Comparison of ENCODE assay signal across 22 cellular contexts in genomic region chr4:177509346-177509745, GRCh38.
"Had no signal": no experiment of that assay in that cellular context is flagged by ENCODE, and none has a peak within 500 bp of the region (broad histone marks: within the 10 kb centered on the region; RNA-seq: fewer than 3 reads in every experiment).

No MANE protein-coding gene starts in this region.

- H3K27me3 ChIP-seq: ovary, right atrium auricular region, right lobe of liver, suprapubic skin, tibial artery, upper lobe of right lung had no signal

- H3K4me3 ChIP-seq: left ventricle myocardium inferior, lung, ovary, right atrium auricular region, right lobe of liver, suprapubic skin, thoracic aorta, tibial artery, upper lobe of right lung had no signal

- DNase-seq: hippocampal formation; kidney; left ventricle myocardium inferior; mesendoderm; naive thymus-derived CD4-positive, alpha-beta T cell; ovary; right lobe of liver; stimulated activated CD4-positive, alpha-beta T cell treated with anti-CD3 and anti-CD28 coated beads, Interleukin-12 subunit alpha, Interleukin-12 subunit beta, amount 100 ng/mL, for 4 hours; stimulated activated CD4-positive, alpha-beta T cell treated with anti-CD3 and anti-CD28 coated beads, Interleukin-15, amount 100 ng/mL, for 24 hours; stimulated activated CD4-positive, alpha-beta T cell treated with anti-CD3 and anti-CD28 coated beads, Interleukin-2, amount 100 ng/mL, for 24 hours; stimulated activated CD4-positive, alpha-beta T cell treated with anti-CD3 and anti-CD28 coated beads, Interleukin-4, amount 100 ng/mL, for 24 hours; stimulated activated naive CD4-positive, alpha-beta T cell; tibial artery; trophoblast cell; upper lobe of right lung had no signal

- ATAC-seq: naive thymus-derived CD4-positive, alpha-beta T cell; natural killer cell treated with Interleukin-12 subunit alpha and Interleukin-12 subunit beta and Interleukin-15 and Interleukin-18, amount 100 ng/mL, for 72 hours; right lobe of liver; stimulated activated effector memory CD8-positive, alpha-beta T cell treated with anti-CD3 and anti-CD28 coated beads, Interleukin-12 subunit alpha, Interleukin-12 subunit beta, amount 100 ng/mL, for 72 hours; upper lobe of right lung had no signal

- H3K4me1 ChIP-seq: left ventricle myocardium inferior, right atrium auricular region, right lobe of liver, tibial artery, upper lobe of right lung had no signal

- H3K27ac ChIP-seq: left ventricle myocardium inferior, ovary, right atrium auricular region, right lobe of liver, suprapubic skin, thoracic aorta, tibial artery, upper lobe of right lung had no signal

- H3K9me3 ChIP-seq: left ventricle myocardium inferior, ovary, right atrium auricular region, right lobe of liver, suprapubic skin, thoracic aorta, tibial artery, upper lobe of right lung had no signal

- FAIRE-seq: kidney, urothelium cell line had no signal

- H3K36me3 ChIP-seq: left ventricle myocardium inferior, ovary, right atrium auricular region, right lobe of liver, suprapubic skin, thoracic aorta, tibial artery, upper lobe of right lung had no signal
